In the genomic region with DNA sequence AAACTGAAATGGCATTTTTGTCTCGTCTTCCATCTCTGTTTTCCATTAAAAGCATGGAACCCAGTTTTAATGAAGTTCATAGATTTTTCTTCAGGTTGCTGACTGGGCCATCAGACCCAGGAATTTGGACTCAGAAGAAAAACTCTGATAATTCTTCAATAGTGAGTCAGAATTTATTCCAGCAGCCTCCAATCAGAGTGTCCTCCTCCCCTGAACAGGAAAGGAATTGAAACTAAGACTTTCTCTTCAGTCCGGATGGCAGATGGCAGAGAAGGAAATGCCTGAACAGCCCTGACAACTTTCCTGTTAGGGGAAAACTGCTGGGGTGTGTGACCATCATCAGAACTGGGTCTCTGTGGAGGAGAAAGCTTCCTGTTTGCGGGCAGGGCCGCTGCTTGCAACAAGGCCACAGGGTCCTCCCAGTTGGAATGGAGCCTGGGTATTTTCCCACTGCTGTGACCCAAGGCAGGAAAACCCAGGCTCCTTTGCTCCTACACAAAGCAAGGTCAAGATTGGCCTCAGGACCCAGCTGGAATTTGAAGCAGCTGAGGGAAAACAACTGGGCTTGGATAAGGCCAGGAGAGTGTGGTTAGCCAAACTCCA, we compare ENCODE assay signal across 1 cellular context.
TF ChIP-seq lines count a peak whose summit lies in the region.

No MANE protein-coding gene starts in this region.

TF ChIP-seq in liver, 16 proteins besides CTCF, POLR2A, EP300 and RAD21 (continued from another document):
- TF ChIP-seq, protein P1, sequence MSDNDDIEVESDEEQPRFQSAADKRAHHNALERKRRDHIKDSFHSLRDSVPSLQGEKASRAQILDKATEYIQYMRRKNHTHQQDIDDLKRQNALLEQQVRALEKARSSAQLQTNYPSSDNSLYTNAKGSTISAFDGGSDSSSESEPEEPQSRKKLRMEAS (IDR thresholded peaks at IDR 0.05) = peak; percentile 49
- no peak for TF ChIP-seq HNF4A (conservative IDR thresholded peaks at IDR 0.05)
- TF ChIP-seq SP1 (IDR thresholded peaks at IDR 0.05) = peak; percentile 68
